Comparison of ENCODE assay signal across 2 cellular contexts in genomic region chr16:58421529-58421928, GRCh38.
TF ChIP-seq lines count a peak whose summit lies in the region.

No MANE protein-coding gene starts in this region.

TF ChIP-seq in K562, 482 proteins besides CTCF, POLR2A, EP300 and RAD21:
- TF ChIP-seq ARHGAP35 (IDR thresholded peaks at IDR 0.05; ENCODE audit: partially characterized antibody) (no peak), ZNF639 (CRISPR knock-in tag; conservative IDR thresholded peaks at IDR 0.05 in 1 of 2, IDR thresholded peaks at IDR 0.05 in 1 of 2) (no peak), TAF15 (IDR thresholded peaks at IDR 0.05; ENCODE audit: low read depth, low read length) (no peak)

TF ChIP-seq in GM23338, 12 proteins besides CTCF, POLR2A, EP300 and RAD21 (continued from another document):
- TF ChIP-seq EZH2 (IDR thresholded peaks at IDR 0.05; ENCODE audit: low read depth, unreplicated experiment) (no peak), CREB1 (CRISPR knock-in tag; IDR thresholded peaks at IDR 0.05; ENCODE audit: low read depth) (no peak)
